In the genomic region with DNA sequence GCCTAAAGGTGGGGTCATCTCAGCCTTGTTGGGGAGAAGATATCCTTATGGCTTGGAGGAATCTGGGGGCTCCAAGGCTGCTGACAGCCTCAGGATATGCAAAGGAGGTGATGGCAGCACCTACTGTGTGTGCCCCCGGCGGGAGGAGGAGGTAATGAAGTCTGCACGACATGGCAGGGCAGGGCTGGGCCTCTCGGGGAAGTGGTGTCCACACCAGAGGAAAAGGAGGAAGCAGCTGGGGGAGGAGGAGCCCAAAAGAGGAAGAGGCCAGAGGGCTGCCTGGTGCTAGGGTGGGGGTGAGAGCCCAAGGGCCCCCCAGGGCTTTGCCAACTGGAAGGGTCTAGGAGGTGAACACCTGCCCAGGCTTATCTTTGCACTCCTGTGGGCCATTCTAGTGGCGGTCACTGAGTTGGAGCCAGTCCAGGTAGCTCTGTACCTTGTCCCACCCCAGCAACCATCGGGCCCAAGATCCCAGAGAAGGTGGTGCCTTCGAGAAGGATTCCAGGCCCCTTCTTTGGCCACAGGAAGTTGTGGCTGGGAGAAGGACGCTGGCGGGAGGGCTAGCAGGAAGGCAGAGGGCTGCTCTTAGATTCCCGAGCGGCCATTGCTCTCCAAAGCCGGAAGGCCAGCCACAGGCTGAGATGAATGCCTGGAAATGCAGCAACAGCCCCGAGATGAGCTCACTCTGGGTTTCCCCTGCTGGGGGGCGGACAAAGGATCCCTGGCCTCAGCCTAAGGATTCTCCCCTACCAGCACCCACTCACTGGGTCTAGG, we compare ENCODE assay signal across 8 cellular contexts. TPM values are rescaled to one million over a fixed set of nuclear protein-coding genes. Genes with fewer than 3 reads are reported as not detected.
A peak's percentile ranks its signal among the peaks of the same experiment; 100 is the strongest.
DNase-seq lines count a peak whose midpoint lies in the region; ATAC-seq and TF ChIP-seq lines count a peak whose summit lies in the region.

No MANE protein-coding gene starts in this region.

- H3K4me1 Mint-ChIP-seq in WTC11, result peaks cover 86% of the 10 kb centered on the region
- peaks cover 39 to 93% (median 89%) of the 10 kb centered on the region in 4 donors for H3K4me1 Mint-ChIP-seq in naive thymus-derived CD8-positive, alpha-beta T cell

- DNase-seq in HK-2 (ENCODE audit: unreplicated experiment), result peak; percentile 71
- DNase-seq in WTC11 (ENCODE audit: low spot score), result no peak
- peak in 2 of 10 donors; percentile 24 to 32 for DNase-seq in naive thymus-derived CD8-positive, alpha-beta T cell
- DNase-seq in NCI-H2196 treated with DMSO at 0.1 percent for 48 hours (lab: John Stamatoyannopoulos, UW; ENCODE audit: unreplicated experiment), result no peak
- DNase-seq in NCI-H510A (lab: John Stamatoyannopoulos, UW), result no peak

- H3K9me3 Mint-ChIP-seq in WTC11, result no peaks in the 10 kb centered on the region
- no peaks in the 10 kb centered on the region for H3K9me3 Mint-ChIP-seq in naive thymus-derived CD8-positive, alpha-beta T cell

- H3K27ac Mint-ChIP-seq in WTC11, result peak overlapping the region; percentile 89
- H3K27ac Mint-ChIP-seq in naive thymus-derived CD8-positive, alpha-beta T cell, result peak overlapping the region; percentile 92 to 96 (median 93)

- CTCF ChIA-PET in WTC11 (lab: Charles Lee), result interaction anchor here (0.6 to 6.4 kb wide), 11 partner anchors 13 to 122 kb away, joined by 3 to 88 read pairs (median 7); no protein-coding TSS in a partner anchor

- H3K36me3 Mint-ChIP-seq in WTC11, result peaks cover 2% of the 10 kb centered on the region; the same call in 1 of the 2 replicates
- peaks cover 0 to 26% (median 2%) of the 10 kb centered on the region in 3 donors for H3K36me3 Mint-ChIP-seq in naive thymus-derived CD8-positive, alpha-beta T cell

- H3K27me3 Mint-ChIP-seq in WTC11 (ENCODE audit: low read depth), result no peaks in the 10 kb centered on the region
- H3K27me3 Mint-ChIP-seq in naive thymus-derived CD8-positive, alpha-beta T cell, result no peaks in the 10 kb centered on the region

- no peak for TF ChIP-seq CTCF in WTC11 (IDR thresholded peaks at IDR 0.05)

- POLR2A ChIA-PET in WTC11 (lab: Charles Lee), result no interaction called here
- POLR2A ChIA-PET in naive thymus-derived CD8-positive, alpha-beta T cell (lab: Charles Lee), result interaction anchor here (0.7 to 4.4 kb wide), 7 partner anchors 9 to 99 kb away, joined by 3 to 50 read pairs (median 4); no protein-coding TSS in a partner anchor

- peak overlapping the region; percentile 39 for H3K4me3 Mint-ChIP-seq in WTC11
- peak overlapping the region; percentile 57 to 80 (median 76) for H3K4me3 Mint-ChIP-seq in naive thymus-derived CD8-positive, alpha-beta T cell

- ATAC-seq in WTC11 (no peak), esophagus mucosa (peak; percentile 5), GM19324 (IDR thresholded peaks at IDR 0.05; ENCODE audit: low FRiP score, unreplicated experiment) (no peak), GM18858 (IDR thresholded peaks at IDR 0.05; ENCODE audit: unreplicated experiment) (no peak)
- ATAC-seq in naive thymus-derived CD8-positive, alpha-beta T cell, result no peak

TF ChIP-seq in WTC11, 78 proteins besides CTCF, POLR2A, EP300 and RAD21:
- TF ChIP-seq, protein P1, sequence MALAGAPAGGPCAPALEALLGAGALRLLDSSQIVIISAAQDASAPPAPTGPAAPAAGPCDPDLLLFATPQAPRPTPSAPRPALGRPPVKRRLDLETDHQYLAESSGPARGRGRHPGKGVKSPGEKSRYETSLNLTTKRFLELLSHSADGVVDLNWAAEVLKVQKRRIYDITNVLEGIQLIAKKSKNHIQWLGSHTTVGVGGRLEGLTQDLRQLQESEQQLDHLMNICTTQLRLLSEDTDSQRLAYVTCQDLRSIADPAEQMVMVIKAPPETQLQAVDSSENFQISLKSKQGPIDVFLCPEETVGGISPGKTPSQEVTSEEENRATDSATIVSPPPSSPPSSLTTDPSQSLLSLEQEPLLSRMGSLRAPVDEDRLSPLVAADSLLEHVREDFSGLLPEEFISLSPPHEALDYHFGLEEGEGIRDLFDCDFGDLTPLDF (CRISPR knock-in tag; IDR thresholded peaks at IDR 0.05), result no peak
- TF ChIP-seq, protein P2, sequence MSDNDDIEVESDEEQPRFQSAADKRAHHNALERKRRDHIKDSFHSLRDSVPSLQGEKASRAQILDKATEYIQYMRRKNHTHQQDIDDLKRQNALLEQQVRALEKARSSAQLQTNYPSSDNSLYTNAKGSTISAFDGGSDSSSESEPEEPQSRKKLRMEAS (CRISPR knock-in tag; IDR thresholded peaks at IDR 0.05), result no peak
- TF ChIP-seq, protein P3, sequence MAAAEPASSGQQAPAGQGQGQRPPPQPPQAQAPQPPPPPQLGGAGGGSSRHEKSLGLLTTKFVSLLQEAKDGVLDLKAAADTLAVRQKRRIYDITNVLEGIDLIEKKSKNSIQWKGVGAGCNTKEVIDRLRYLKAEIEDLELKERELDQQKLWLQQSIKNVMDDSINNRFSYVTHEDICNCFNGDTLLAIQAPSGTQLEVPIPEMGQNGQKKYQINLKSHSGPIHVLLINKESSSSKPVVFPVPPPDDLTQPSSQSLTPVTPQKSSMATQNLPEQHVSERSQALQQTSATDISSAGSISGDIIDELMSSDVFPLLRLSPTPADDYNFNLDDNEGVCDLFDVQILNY (CRISPR knock-in tag; IDR thresholded peaks at IDR 0.05), result no peak
- TF ChIP-seq FOXP1 (CRISPR knock-in tag; IDR thresholded peaks at IDR 0.05; ENCODE audit: borderline replicate concordance) (no peak), GTF2I (CRISPR knock-in tag; conservative IDR thresholded peaks at IDR 0.05) (no peak), TEAD4 (CRISPR knock-in tag; IDR thresholded peaks at IDR 0.05) (no peak)
- TF ChIP-seq, protein P4, sequence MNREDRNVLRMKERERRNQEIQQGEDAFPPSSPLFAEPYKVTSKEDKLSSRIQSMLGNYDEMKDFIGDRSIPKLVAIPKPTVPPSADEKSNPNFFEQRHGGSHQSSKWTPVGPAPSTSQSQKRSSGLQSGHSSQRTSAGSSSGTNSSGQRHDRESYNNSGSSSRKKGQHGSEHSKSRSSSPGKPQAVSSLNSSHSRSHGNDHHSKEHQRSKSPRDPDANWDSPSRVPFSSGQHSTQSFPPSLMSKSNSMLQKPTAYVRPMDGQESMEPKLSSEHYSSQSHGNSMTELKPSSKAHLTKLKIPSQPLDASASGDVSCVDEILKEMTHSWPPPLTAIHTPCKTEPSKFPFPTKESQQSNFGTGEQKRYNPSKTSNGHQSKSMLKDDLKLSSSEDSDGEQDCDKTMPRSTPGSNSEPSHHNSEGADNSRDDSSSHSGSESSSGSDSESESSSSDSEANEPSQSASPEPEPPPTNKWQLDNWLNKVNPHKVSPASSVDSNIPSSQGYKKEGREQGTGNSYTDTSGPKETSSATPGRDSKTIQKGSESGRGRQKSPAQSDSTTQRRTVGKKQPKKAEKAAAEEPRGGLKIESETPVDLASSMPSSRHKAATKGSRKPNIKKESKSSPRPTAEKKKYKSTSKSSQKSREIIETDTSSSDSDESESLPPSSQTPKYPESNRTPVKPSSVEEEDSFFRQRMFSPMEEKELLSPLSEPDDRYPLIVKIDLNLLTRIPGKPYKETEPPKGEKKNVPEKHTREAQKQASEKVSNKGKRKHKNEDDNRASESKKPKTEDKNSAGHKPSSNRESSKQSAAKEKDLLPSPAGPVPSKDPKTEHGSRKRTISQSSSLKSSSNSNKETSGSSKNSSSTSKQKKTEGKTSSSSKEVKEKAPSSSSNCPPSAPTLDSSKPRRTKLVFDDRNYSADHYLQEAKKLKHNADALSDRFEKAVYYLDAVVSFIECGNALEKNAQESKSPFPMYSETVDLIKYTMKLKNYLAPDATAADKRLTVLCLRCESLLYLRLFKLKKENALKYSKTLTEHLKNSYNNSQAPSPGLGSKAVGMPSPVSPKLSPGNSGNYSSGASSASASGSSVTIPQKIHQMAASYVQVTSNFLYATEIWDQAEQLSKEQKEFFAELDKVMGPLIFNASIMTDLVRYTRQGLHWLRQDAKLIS (CRISPR knock-in tag; IDR thresholded peaks at IDR 0.05; ENCODE audit: borderline replicate concordance), result no peak

RNA-seq across cellular contexts. Expression of a gene that starts 7.0 kb away (rescaled TPM):
- total RNA-seq in WTC11 (2021), result 181 to 185 TPM (median 185 TPM) in 3 replicates
- 92.0 TPM for total RNA-seq in esophagus mucosa
- 100 to 1,000 TPM; 253 to 258 TPM for total RNA-seq in naive thymus-derived CD8-positive, alpha-beta T cell
- 100 to 1,000 TPM; 405 to 534 (median 417) TPM for polyA plus RNA-seq in naive thymus-derived CD8-positive, alpha-beta T cell

RNA-seq across cellular contexts. Expression of a gene that starts 26.0 kb away (rescaled TPM):
- 7.3 to 9.0 TPM (median 8.7 TPM) in 3 replicates for total RNA-seq in WTC11 (2021)
- total RNA-seq in esophagus mucosa, result 2.4 TPM
- 1 to 10 TPM; 1.0 to 1.1 TPM for total RNA-seq in naive thymus-derived CD8-positive, alpha-beta T cell
- polyA plus RNA-seq in naive thymus-derived CD8-positive, alpha-beta T cell, result under 1 TPM in 1 of 3 donors, not detected in 2; 0.09 TPM

RNA-seq across cellular contexts. Expression of a gene that starts 35.9 kb away (rescaled TPM):
- total RNA-seq in WTC11 (2021) (0.41 to 0.60 TPM (median 0.57 TPM) in 3 replicates), esophagus mucosa (not detected)
- total RNA-seq in naive thymus-derived CD8-positive, alpha-beta T cell, result not detected
- under 1 TPM in 2 of 3 donors, not detected in 1; 0.15 to 0.21 TPM for polyA plus RNA-seq in naive thymus-derived CD8-positive, alpha-beta T cell

RNA-seq across cellular contexts. Expression of a gene that starts 37.9 kb away (rescaled TPM):
- total RNA-seq in WTC11 (2021) (0.90 to 1.6 TPM (median 1.3 TPM) in 3 replicates), esophagus mucosa (0.60 TPM)
- total RNA-seq in naive thymus-derived CD8-positive, alpha-beta T cell, result not detected
- polyA plus RNA-seq in naive thymus-derived CD8-positive, alpha-beta T cell, result not detected

RNA-seq across cellular contexts. Expression of a gene that starts 49.3 kb away (rescaled TPM):
- total RNA-seq in WTC11 (2021) (63.2 to 92.0 TPM (median 75.6 TPM) in 3 replicates), esophagus mucosa (65.8 TPM)
- 10 to 100 TPM; 68.9 TPM for total RNA-seq in naive thymus-derived CD8-positive, alpha-beta T cell
- polyA plus RNA-seq in naive thymus-derived CD8-positive, alpha-beta T cell, result 10 to 100 TPM; 59.4 to 69.7 (median 60.7) TPM
